ENCODE assay signal across 22 cellular contexts in the genomic region with DNA sequence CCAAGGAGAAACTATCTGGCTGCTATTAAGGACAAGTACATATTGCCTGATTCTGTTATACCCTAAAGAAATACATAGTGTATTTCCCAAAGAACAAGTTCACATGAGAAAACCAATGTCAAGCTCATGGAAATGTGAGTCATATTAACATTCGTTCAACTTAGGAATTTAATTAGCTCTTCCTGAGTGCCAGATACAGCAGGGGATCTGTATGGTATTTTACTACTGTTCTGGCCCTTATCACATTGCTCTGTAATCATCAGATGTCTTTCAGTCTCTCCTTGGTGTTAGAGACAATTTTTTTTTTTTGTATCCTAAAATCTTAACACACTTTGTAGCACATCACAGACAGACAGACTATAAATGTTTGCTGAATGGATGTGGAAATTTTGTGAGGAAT.
A peak's percentile ranks its signal among the peaks of the same experiment; 100 is the strongest.
DNase-seq lines count a peak whose midpoint lies in the region; ATAC-seq and TF ChIP-seq lines count a peak whose summit lies in the region.
"Had no signal": no experiment of that assay in that cellular context is flagged by ENCODE, and none has a peak within 500 bp of the region (broad histone marks: within the 10 kb centered on the region; RNA-seq: fewer than 3 reads in every experiment).

No MANE protein-coding gene starts in this region.

- H3K4me1 ChIP-seq in endodermal cell (ENCODE audit: control insufficient read depth, insufficient read depth, low read length) (peaks cover 5% of the 10 kb centered on the region), mesenchymal stem cell (ENCODE audit: control insufficient read depth, insufficient read depth, low read depth, low read length) (no peaks in the 10 kb centered on the region)
- H3K4me1 ChIP-seq: A549, BLaER1, Caco-2 had no signal

- H3K27ac ChIP-seq in endodermal cell (ENCODE audit: low read depth, low read length) (no peak overlapping the region), mesenchymal stem cell (ENCODE audit: low read length, poor library complexity, severe bottlenecking) (no peak overlapping the region)
- H3K27ac ChIP-seq: 22Rv1, A549, BLaER1, C4-2B had no signal

- 75 to 86% methylated on average over 1 of the region's 1 CpG for WGBS in endodermal cell (ENCODE audit: insufficient coverage in 1 of 2, insufficient read length in 1 of 2), 2 experiments
- WGBS in mesenchymal stem cell, result 83% methylated on average over 1 of the region's 1 CpG

- in situ Hi-C loops in astrocyte of the cerebellum (cut with HindIII; ENCODE audit: low sequenced_read_pairs), result no loop called here

- no peak overlapping the region for H3K4me3 Mint-ChIP-seq in endodermal cell
- H3K4me3 Mint-ChIP-seq in nephron progenitor cell, result no peak overlapping the region
- H3K4me3 Mint-ChIP-seq: CD4-positive, CD25-positive, alpha-beta regulatory T cell; CD8-positive, alpha-beta T cell; GM23338; H9 had no signal

- peaks cover 18% of the 10 kb centered on the region for H3K9me3 Mint-ChIP-seq in endodermal cell
- H3K9me3 Mint-ChIP-seq in nephron progenitor cell, result peaks cover 14% of the 10 kb centered on the region
- H3K9me3 Mint-ChIP-seq: CD8-positive, alpha-beta T cell had no signal

- H3K27ac Mint-ChIP-seq in endodermal cell (no peak overlapping the region), nephron progenitor cell (no peak overlapping the region)
- H3K27ac Mint-ChIP-seq: CD4-positive, CD25-positive, alpha-beta regulatory T cell; CD8-positive, alpha-beta T cell; GM23338 had no signal

- H3K27me3 Mint-ChIP-seq in endodermal cell (ENCODE audit: insufficient read depth) (no peaks in the 10 kb centered on the region), nephron progenitor cell (ENCODE audit: low read depth, poor library complexity) (peaks cover 3% of the 10 kb centered on the region)

- H3K14ac ChIP-seq in mesenchymal stem cell (ENCODE audit: low read length in 2 of 2), result no peak overlapping the region

- H3K4me1 Mint-ChIP-seq in endodermal cell (peaks cover 28% of the 10 kb centered on the region), nephron progenitor cell (peaks cover 5% of the 10 kb centered on the region)
- H3K4me1 Mint-ChIP-seq: CD4-positive, CD25-positive, alpha-beta regulatory T cell; GM23338 had no signal

- no peak overlapping the region for H3K4me2 ChIP-seq in mesenchymal stem cell (ENCODE audit: low read length, poor library complexity, severe bottlenecking)
- H3K4me2 ChIP-seq: A549, BLaER1, GM23338 had no signal

- H3K9me3 ChIP-seq in endodermal cell (ENCODE audit: control insufficient read depth, low read length), result peaks cover 19% of the 10 kb centered on the region
- peaks cover 26% of the 10 kb centered on the region for H3K9me3 ChIP-seq in mesenchymal stem cell (ENCODE audit: control insufficient read depth, low read length)
- H3K9me3 ChIP-seq: A549, Caco-2 had no signal

- no peak overlapping the region for H2BK12ac ChIP-seq in mesenchymal stem cell (ENCODE audit: low read length in 2 of 2)

- H3K79me1 ChIP-seq in mesenchymal stem cell (replicated peaks; ENCODE audit: low read length, poor library complexity, severe bottlenecking), result no peaks in the 10 kb centered on the region

- H3K4ac ChIP-seq in mesenchymal stem cell (ENCODE audit: low read depth in 1 of 2, low read length in 2 of 2), result no peak overlapping the region

- H4K8ac ChIP-seq in mesenchymal stem cell (ENCODE audit: low read length), result no peak overlapping the region

- ATAC-seq in GM21390 (IDR thresholded peaks at IDR 0.05; ENCODE audit: unreplicated experiment), result no peak
- ATAC-seq: A549; CD8-positive, alpha-beta T cell; GM12878; GM23338; HCT116 had no signal

- H3K9ac ChIP-seq in endodermal cell (ENCODE audit: extremely low read depth, low read length, poor library complexity, severe bottlenecking) (no peak overlapping the region), mesenchymal stem cell (ENCODE audit: low read length) (no peak overlapping the region)
- H3K9ac ChIP-seq: BLaER1 had no signal

- no peak overlapping the region for H3K4me3 ChIP-seq in astrocyte of the cerebellum (ENCODE audit: low read depth, low read length)
- peak overlapping the region; percentile 26 for H3K4me3 ChIP-seq in endodermal cell (ENCODE audit: low read length)
- no peak overlapping the region for H3K4me3 ChIP-seq in mesenchymal stem cell (ENCODE audit: insufficient read depth in 1 of 2, low read depth in 1 of 2, low read length in 2 of 2)
- H3K4me3 ChIP-seq: A549, BLaER1, GM12878, GM23338 had no signal

- no peaks in the 10 kb centered on the region for H3K27me3 ChIP-seq in endodermal cell (ENCODE audit: control insufficient read depth, insufficient read depth, low read length, poor library complexity, severe bottlenecking)
- H3K27me3 ChIP-seq in mesenchymal stem cell (ENCODE audit: control insufficient read depth in 1 of 2, insufficient read depth in 1 of 2, low read length in 2 of 2), result no peaks in the 10 kb centered on the region
- H3K27me3 ChIP-seq: BLaER1 had no signal

- H3K36me3 Mint-ChIP-seq in endodermal cell (ENCODE audit: low read depth) (peaks cover 6% of the 10 kb centered on the region), nephron progenitor cell (ENCODE audit: low read depth) (no peaks in the 10 kb centered on the region)
- H3K36me3 Mint-ChIP-seq: CD4-positive, CD25-positive, alpha-beta regulatory T cell; CD8-positive, alpha-beta T cell had no signal

- no peak overlapping the region for H2AK5ac ChIP-seq in mesenchymal stem cell (ENCODE audit: low read length, severe bottlenecking)

- H2BK15ac ChIP-seq in mesenchymal stem cell (ENCODE audit: low read depth, poor library complexity, severe bottlenecking), result no peak overlapping the region

- TF ChIP-seq CTCF in astrocyte of the cerebellum (IDR thresholded peaks at IDR 0.05; ENCODE audit: low read depth, low read length, missing control alignments), result no peak
- TF ChIP-seq CTCF in endodermal cell (conservative IDR thresholded peaks at IDR 0.05), result no peak
- no peak for TF ChIP-seq CTCF in nephron progenitor cell (IDR thresholded peaks at IDR 0.05)

- H2BK120ac ChIP-seq in mesenchymal stem cell (ENCODE audit: low read depth, low read length), result no peak overlapping the region

- H3K36me3 ChIP-seq in endodermal cell (ENCODE audit: control insufficient read depth, insufficient read depth, low read length), result no peaks in the 10 kb centered on the region
- no peaks in the 10 kb centered on the region for H3K36me3 ChIP-seq in mesenchymal stem cell (ENCODE audit: control insufficient read depth in 1 of 2, insufficient read depth in 2 of 2, low read depth in 1 of 2, low read length in 2 of 2)
- H3K36me3 ChIP-seq: BLaER1 had no signal

- H3K23ac ChIP-seq in mesenchymal stem cell (ENCODE audit: low read length in 2 of 2), result no peak overlapping the region

- no peak overlapping the region for H3K18ac ChIP-seq in mesenchymal stem cell (ENCODE audit: low read depth in 1 of 2, low read length in 2 of 2)

- no peak overlapping the region for H2AFZ ChIP-seq in mesenchymal stem cell (ENCODE audit: low read depth, low read length)

- DNase-seq in A172 (ENCODE audit: low spot score) (peak; percentile 18), astrocyte of the cerebellum (ENCODE audit: low read depth) (peak; percentile 5), endodermal cell (no peak), mesenchymal stem cell (peak; percentile 30), nephron progenitor cell (no peak), T1000 (lab: John Stamatoyannopoulos, UW) (no peak), NCI-H524 (lab: John Stamatoyannopoulos, UW) (no peak)
- DNase-seq: Caco-2; CD4-positive, CD25-positive, alpha-beta regulatory T cell; CD8-positive, alpha-beta T cell; DMS153; EL; GDM1; H9 had no signal

- no peak overlapping the region for H2BK5ac ChIP-seq in mesenchymal stem cell (ENCODE audit: low read depth, low read length, poor library complexity, severe bottlenecking)

- no peak overlapping the region for H4K91ac ChIP-seq in mesenchymal stem cell (ENCODE audit: low read length)

Comparison
In these comparisons a context has a peak if more than half of its experiments do, and no peak if none do; other contexts are left out.
1. DNase-seq: peak in A172 (single experiment), astrocyte of the cerebellum (single experiment) and mesenchymal stem cell (single experiment); none in endodermal cell (single experiment), nephron progenitor cell (single experiment), T1000 (single experiment) and NCI-H524 (0 of 2).